1 cellular context compared by ENCODE assay signal in the genomic region with DNA sequence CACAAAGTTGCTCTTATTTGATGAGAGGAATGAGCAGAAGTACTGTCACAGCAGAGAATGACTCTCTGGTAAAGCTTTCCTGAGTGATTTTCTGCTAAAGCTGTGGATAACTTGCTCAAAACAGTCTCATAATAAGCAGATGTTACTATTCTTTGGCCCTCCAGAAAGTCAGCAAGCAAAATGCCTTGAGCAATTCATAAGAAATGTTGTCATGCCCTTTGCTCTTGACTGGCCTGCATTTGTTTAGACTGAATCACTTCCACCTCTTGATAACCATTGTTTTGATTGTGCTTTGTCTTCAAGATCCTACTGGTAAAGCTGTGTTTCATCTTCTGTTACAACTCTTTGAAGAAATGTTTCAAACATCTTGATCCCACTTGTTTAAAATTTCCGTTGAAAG.
TF ChIP-seq lines count a peak whose summit lies in the region.

No MANE protein-coding gene starts in this region.

TF ChIP-seq in H1, 55 proteins besides CTCF, POLR2A, EP300 and RAD21 (continued from another document):
- TF ChIP-seq SAP30 (IDR thresholded peaks at IDR 0.05; ENCODE audit: insufficient read depth, insufficient replicate concordance, low read length) (no peak), NRF1 (IDR thresholded peaks at IDR 0.05; ENCODE audit: low read depth, low read length) (no peak), CREB1 (IDR thresholded peaks at IDR 0.05) (no peak), EGR1 (IDR thresholded peaks at IDR 0.05; ENCODE audit: borderline replicate concordance, low read depth, low read length) (no peak), RXRA (IDR thresholded peaks at IDR 0.05; ENCODE audit: insufficient read depth, low read depth, low read length) (no peak)
